2 cellular contexts compared by ENCODE assay signal in the genomic region with DNA sequence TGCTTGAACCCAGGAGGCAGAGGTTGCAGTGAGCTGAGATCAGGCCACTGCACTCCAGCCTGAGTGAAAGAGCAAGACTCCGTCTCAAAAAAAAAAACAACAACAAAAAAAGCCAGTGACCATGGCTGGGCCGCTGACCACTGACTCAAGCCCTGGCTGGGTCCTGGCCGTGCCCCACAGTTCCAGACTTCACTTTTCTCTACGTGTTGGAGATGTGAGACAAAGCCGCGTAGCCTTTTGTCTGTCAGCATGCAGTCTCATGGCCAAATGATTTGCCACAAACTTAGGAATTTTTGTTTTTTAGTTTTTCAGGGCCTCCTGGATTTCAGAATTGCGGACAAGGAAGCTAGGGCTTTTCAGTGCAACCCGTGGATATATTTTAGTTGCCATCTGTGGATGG.
TF ChIP-seq lines count a peak whose summit lies in the region.

No MANE protein-coding gene starts in this region.

TF ChIP-seq in SK-N-SH, 30 proteins besides CTCF, POLR2A, EP300 and RAD21 (continued from another document):
- TF ChIP-seq, protein P1, sequence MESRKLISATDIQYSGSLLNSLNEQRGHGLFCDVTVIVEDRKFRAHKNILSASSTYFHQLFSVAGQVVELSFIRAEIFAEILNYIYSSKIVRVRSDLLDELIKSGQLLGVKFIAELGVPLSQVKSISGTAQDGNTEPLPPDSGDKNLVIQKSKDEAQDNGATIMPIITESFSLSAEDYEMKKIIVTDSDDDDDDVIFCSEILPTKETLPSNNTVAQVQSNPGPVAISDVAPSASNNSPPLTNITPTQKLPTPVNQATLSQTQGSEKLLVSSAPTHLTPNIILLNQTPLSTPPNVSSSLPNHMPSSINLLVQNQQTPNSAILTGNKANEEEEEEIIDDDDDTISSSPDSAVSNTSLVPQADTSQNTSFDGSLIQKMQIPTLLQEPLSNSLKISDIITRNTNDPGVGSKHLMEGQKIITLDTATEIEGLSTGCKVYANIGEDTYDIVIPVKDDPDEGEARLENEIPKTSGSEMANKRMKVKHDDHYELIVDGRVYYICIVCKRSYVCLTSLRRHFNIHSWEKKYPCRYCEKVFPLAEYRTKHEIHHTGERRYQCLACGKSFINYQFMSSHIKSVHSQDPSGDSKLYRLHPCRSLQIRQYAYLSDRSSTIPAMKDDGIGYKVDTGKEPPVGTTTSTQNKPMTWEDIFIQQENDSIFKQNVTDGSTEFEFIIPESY (IDR thresholded peaks at IDR 0.05; ENCODE audit: borderline replicate concordance, low read depth): no peak
- TF ChIP-seq NFIC (IDR thresholded peaks at IDR 0.05; ENCODE audit: borderline replicate concordance): no peak

TF ChIP-seq in SK-N-SH treated with all-trans-retinoic acid at 6 μM for 48 hours, 23 proteins besides CTCF, POLR2A, EP300 and RAD21 (continued from another document):
- TF ChIP-seq, protein P2, sequence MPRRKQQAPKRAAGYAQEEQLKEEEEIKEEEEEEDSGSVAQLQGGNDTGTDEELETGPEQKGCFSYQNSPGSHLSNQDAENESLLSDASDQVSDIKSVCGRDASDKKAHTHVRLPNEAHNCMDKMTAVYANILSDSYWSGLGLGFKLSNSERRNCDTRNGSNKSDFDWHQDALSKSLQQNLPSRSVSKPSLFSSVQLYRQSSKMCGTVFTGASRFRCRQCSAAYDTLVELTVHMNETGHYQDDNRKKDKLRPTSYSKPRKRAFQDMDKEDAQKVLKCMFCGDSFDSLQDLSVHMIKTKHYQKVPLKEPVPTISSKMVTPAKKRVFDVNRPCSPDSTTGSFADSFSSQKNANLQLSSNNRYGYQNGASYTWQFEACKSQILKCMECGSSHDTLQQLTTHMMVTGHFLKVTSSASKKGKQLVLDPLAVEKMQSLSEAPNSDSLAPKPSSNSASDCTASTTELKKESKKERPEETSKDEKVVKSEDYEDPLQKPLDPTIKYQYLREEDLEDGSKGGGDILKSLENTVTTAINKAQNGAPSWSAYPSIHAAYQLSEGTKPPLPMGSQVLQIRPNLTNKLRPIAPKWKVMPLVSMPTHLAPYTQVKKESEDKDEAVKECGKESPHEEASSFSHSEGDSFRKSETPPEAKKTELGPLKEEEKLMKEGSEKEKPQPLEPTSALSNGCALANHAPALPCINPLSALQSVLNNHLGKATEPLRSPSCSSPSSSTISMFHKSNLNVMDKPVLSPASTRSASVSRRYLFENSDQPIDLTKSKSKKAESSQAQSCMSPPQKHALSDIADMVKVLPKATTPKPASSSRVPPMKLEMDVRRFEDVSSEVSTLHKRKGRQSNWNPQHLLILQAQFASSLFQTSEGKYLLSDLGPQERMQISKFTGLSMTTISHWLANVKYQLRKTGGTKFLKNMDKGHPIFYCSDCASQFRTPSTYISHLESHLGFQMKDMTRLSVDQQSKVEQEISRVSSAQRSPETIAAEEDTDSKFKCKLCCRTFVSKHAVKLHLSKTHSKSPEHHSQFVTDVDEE (CRISPR knock-in tag; IDR thresholded peaks at IDR 0.05): no peak
- TF ChIP-seq ISL1 (CRISPR knock-in tag; IDR thresholded peaks at IDR 0.05) (no peak), PPARA (CRISPR knock-in tag; IDR thresholded peaks at IDR 0.05; ENCODE audit: borderline replicate concordance) (no peak)
